In genomic region chr2:176123483-176123843, GRCh38 we compare ENCODE assay signal across 12 cellular contexts. TPM values are rescaled to one million over a fixed set of nuclear protein-coding genes. Genes with fewer than 3 reads are reported as not detected.
DNase-seq lines count a peak whose midpoint lies in the region; ATAC-seq, FAIRE-seq and TF ChIP-seq lines count a peak whose summit lies in the region.
"Had no signal": no experiment of that assay in that cellular context is flagged by ENCODE, and none has a peak within 500 bp of the region (broad histone marks: within the 10 kb centered on the region; RNA-seq: fewer than 3 reads in every experiment).

No MANE protein-coding gene starts in this region.

- intact Hi-C loops in heart right ventricle (cut with DNase I): loop anchor here in 7 of 10 donors (2.0 to 10.0 kb wide), 4 partner anchors 55 to 1024 kb away; no protein-coding TSS in a partner anchor
- intact Hi-C loops in left cardiac atrium (cut with DNase I): loop anchor here (10.0 kb wide), 2 partner anchors 691 to 1021 kb away; no protein-coding TSS in a partner anchor
- intact Hi-C loops in upper lobe of right lung (cut with DNase I): no loop called here

- H4K20me1 ChIP-seq in astrocyte (ENCODE audit: insufficient read depth, low read length): no peaks in the 10 kb centered on the region

- H3K4me3 Mint-ChIP-seq in astrocyte (ENCODE audit: unreplicated experiment): no peak overlapping the region

- peak overlapping the region; percentile 75 for H3K27ac Mint-ChIP-seq in astrocyte (ENCODE audit: unreplicated experiment)

- H3K9me3 Mint-ChIP-seq in astrocyte (ENCODE audit: unreplicated experiment): peaks cover 28% of the 10 kb centered on the region

- H3K4me1 ChIP-seq in heart right ventricle (peaks cover 0 to 32% (median 21%) of the 10 kb centered on the region in 9 donors), astrocyte (ENCODE audit: insufficient read depth, low read length) (peaks cover 8% of the 10 kb centered on the region), muscle layer of duodenum (ENCODE audit: control insufficient read depth in 1 of 2, insufficient read depth in 2 of 2, low read length in 2 of 2) (peaks cover 0 to 25% of the 10 kb centered on the region in 2 donors), upper lobe of right lung (peaks cover 11% of the 10 kb centered on the region)

- H3K36me3 ChIP-seq in heart right ventricle (no peaks in the 10 kb centered on the region), astrocyte (ENCODE audit: insufficient read depth, low read length) (no peaks in the 10 kb centered on the region), muscle layer of duodenum (ENCODE audit: control insufficient read depth in 1 of 2, insufficient read depth in 2 of 2, low read length in 2 of 2) (no peaks in the 10 kb centered on the region), upper lobe of right lung (no peaks in the 10 kb centered on the region)

- H3K27me3 Mint-ChIP-seq in astrocyte (ENCODE audit: low read depth, unreplicated experiment): peaks cover 76% of the 10 kb centered on the region

- TF ChIP-seq CTCF in heart right ventricle (IDR thresholded peaks at IDR 0.05) (no peak), astrocyte (IDR thresholded peaks at IDR 0.05; ENCODE audit: insufficient read depth, low read depth, low read length) (no peak), upper lobe of right lung (IDR thresholded peaks at IDR 0.05) (no peak)

- H3K9me3 ChIP-seq in heart right ventricle (no peaks in the 10 kb centered on the region), astrocyte (ENCODE audit: insufficient read depth, low read depth, low read length) (peaks cover 3% of the 10 kb centered on the region), muscle layer of duodenum (ENCODE audit: control insufficient read depth in 1 of 2, low read length in 2 of 2) (peaks cover 0 to 2% of the 10 kb centered on the region in 2 donors), upper lobe of right lung (no peaks in the 10 kb centered on the region)

- peaks cover 2% of the 10 kb centered on the region for H3K36me3 Mint-ChIP-seq in astrocyte (ENCODE audit: low read depth, unreplicated experiment)

- ATAC-seq in heart right ventricle: no peak
- no peak for ATAC-seq in left cardiac atrium
- ATAC-seq in upper lobe of right lung: no peak
- ATAC-seq in GM18498 (IDR thresholded peaks at IDR 0.05; ENCODE audit: unreplicated experiment): no peak
- ATAC-seq: GM12878 had no signal

- no peak overlapping the region for H3K27ac ChIP-seq in heart right ventricle
- no peak overlapping the region for H3K27ac ChIP-seq in astrocyte (ENCODE audit: low read depth, low read length)
- H3K27ac ChIP-seq in muscle layer of duodenum (ENCODE audit: low read length): no peak overlapping the region
- H3K27ac ChIP-seq in upper lobe of right lung: no peak overlapping the region

- H3K9ac ChIP-seq in astrocyte (ENCODE audit: low read length): no peak overlapping the region

- H3K4me1 Mint-ChIP-seq in astrocyte (ENCODE audit: low read depth, unreplicated experiment): peaks cover 2% of the 10 kb centered on the region

- 3 to 7% methylated on average over 16 of the region's 16 CpGs for WGBS in heart right ventricle, 2 donors

- peak overlapping the region; percentile 67 for H3K4me2 ChIP-seq in astrocyte (ENCODE audit: low read length)

- H3K4me3 ChIP-seq in heart right ventricle (peak overlapping the region in 6 of 10 donors; percentile 8 to 49 (median 40)), astrocyte (ENCODE audit: insufficient read depth, low read depth, low read length) (no peak overlapping the region), muscle layer of duodenum (ENCODE audit: low read depth in 1 of 2, low read length in 2 of 2) (peak overlapping the region; percentile 16 to 66), upper lobe of right lung (peak overlapping the region; percentile 32)
- H3K4me3 ChIP-seq: GM12878 had no signal

- peaks cover 62 to 100% (median 99%) of the 10 kb centered on the region in 7 donors for H3K27me3 ChIP-seq in heart right ventricle
- H3K27me3 ChIP-seq in astrocyte (ENCODE audit: insufficient read depth, low read length): peaks cover 99% of the 10 kb centered on the region
- H3K27me3 ChIP-seq in muscle layer of duodenum (ENCODE audit: low read depth, low read length): peaks cover 88% of the 10 kb centered on the region
- peaks cover 99% of the 10 kb centered on the region for H3K27me3 ChIP-seq in upper lobe of right lung

- DNase-seq in heart right ventricle (no peak), left cardiac atrium (no peak), astrocyte (ENCODE audit: low read depth) (no peak), upper lobe of right lung (no peak), SW 1271 (lab: John Stamatoyannopoulos, UW) (no peak), MV-4-11 (lab: John Stamatoyannopoulos, UW) (no peak)
- DNase-seq: cortex of kidney, NCI-H524 treated with DMSO at 0.1 percent for 48 hours, T-cell had no signal

- no peak for FAIRE-seq in astrocyte (lab: Jason Lieb, UNC)
- FAIRE-seq: GM12878 had no signal

- H2AFZ ChIP-seq in astrocyte (ENCODE audit: low read depth, low read length): no peak overlapping the region

- no peaks in the 10 kb centered on the region for H3K79me2 ChIP-seq in astrocyte (ENCODE audit: insufficient read depth, low read length)

RNA-seq across cellular contexts. Expression of gene HOXD9, which starts 0.9 kb away (rescaled TPM):
- under 1 TPM in 2 of 10 donors, not detected in 8; 0.15 to 0.29 TPM for total RNA-seq in heart right ventricle
- polyA plus RNA-seq in heart right ventricle: under 1 TPM; 0.16 to 0.29 TPM
- under 1 TPM; 0.13 to 0.27 TPM for total RNA-seq in left cardiac atrium
- not detected in 2 replicates for total RNA-seq in astrocyte
- total RNA-seq in upper lobe of right lung: 1.6 TPM
- total RNA-seq: GM12878 had no signal
- polyA plus RNA-seq: GM12878 had no signal

RNA-seq across cellular contexts. Expression of gene HOXD8, which starts 6.0 kb away (rescaled TPM):
- total RNA-seq in heart right ventricle (1 to 10 TPM in 1 of 10 donors, under 1 TPM in 7, not detected in 2; 0.26 to 1.5 (median 0.42) TPM), left cardiac atrium (1 to 10 TPM; 1.2 to 1.3 TPM), astrocyte (not detected in 2 replicates), upper lobe of right lung (2.6 TPM)
- polyA plus RNA-seq in heart right ventricle: under 1 TPM; 0.35 to 0.59 TPM
- total RNA-seq: GM12878, T-cell had no signal
- polyA plus RNA-seq: GM12878 had no signal

RNA-seq across cellular contexts. Expression of gene HOXD10, which starts 6.9 kb away (rescaled TPM):
- not detected for total RNA-seq in heart right ventricle
- not detected for polyA plus RNA-seq in heart right ventricle
- not detected for total RNA-seq in left cardiac atrium
- total RNA-seq in astrocyte: not detected in 2 replicates
- 0.55 TPM for total RNA-seq in upper lobe of right lung
- total RNA-seq: GM12878, T-cell had no signal
- polyA plus RNA-seq: GM12878 had no signal

RNA-seq across cellular contexts. Expression of gene HOXD11, which starts 16.4 kb away (rescaled TPM):
- not detected for total RNA-seq in heart right ventricle
- polyA plus RNA-seq in heart right ventricle: not detected
- not detected for total RNA-seq in left cardiac atrium
- total RNA-seq in astrocyte: not detected in 2 replicates
- not detected for total RNA-seq in upper lobe of right lung
- total RNA-seq: GM12878, T-cell had no signal
- polyA plus RNA-seq: GM12878 had no signal

RNA-seq across cellular contexts. Expression of gene HOXD12, which starts 23.9 kb away (rescaled TPM):
- not detected for total RNA-seq in heart right ventricle
- not detected for polyA plus RNA-seq in heart right ventricle
- not detected for total RNA-seq in left cardiac atrium
- total RNA-seq in astrocyte: not detected in 2 replicates
- total RNA-seq in upper lobe of right lung: not detected
- total RNA-seq: GM12878, T-cell had no signal
- polyA plus RNA-seq: GM12878 had no signal
